Comparison of ENCODE assay signal across 16 cellular contexts in genomic region chr14:29810657-29811056, GRCh38.
DNase-seq lines count a peak whose midpoint lies in the region; ATAC-seq and TF ChIP-seq lines count a peak whose summit lies in the region.
"Had no signal": no experiment of that assay in that cellular context is flagged by ENCODE, and none has a peak within 500 bp of the region (broad histone marks: within the 10 kb centered on the region; RNA-seq: fewer than 3 reads in every experiment).

No MANE protein-coding gene starts in this region.

- no peak overlapping the region for H3K9ac ChIP-seq in smooth muscle cell (ENCODE audit: low read depth)
- H3K9ac ChIP-seq: neural progenitor cell had no signal

- H3K27me3 ChIP-seq in smooth muscle cell (ENCODE audit: low read depth): no peaks in the 10 kb centered on the region
- H3K27me3 ChIP-seq: heart left ventricle, neural progenitor cell, SJSA1 had no signal

- H3K4me2 ChIP-seq in smooth muscle cell: no peak overlapping the region
- H3K4me2 ChIP-seq: neural progenitor cell had no signal

- no peaks in the 10 kb centered on the region for H3F3A ChIP-seq in smooth muscle cell (ENCODE audit: low read depth)

- TF ChIP-seq CTCF in VCaP (conservative IDR thresholded peaks at IDR 0.05): no peak
- no peak for TF ChIP-seq CTCF in smooth muscle cell (IDR thresholded peaks at IDR 0.05; ENCODE audit: borderline replicate concordance, insufficient read depth, poor library complexity, severe bottlenecking)

- H3K9me3 ChIP-seq in smooth muscle cell (replicated peaks; ENCODE audit: low read depth): no peaks in the 10 kb centered on the region
- H3K9me3 ChIP-seq: HAP-1, heart left ventricle, SJSA1 had no signal

- no peak overlapping the region for H2AFZ ChIP-seq in smooth muscle cell (ENCODE audit: low read depth)
- H2AFZ ChIP-seq: neural progenitor cell had no signal

- H3K4me3 ChIP-seq in smooth muscle cell: no peak overlapping the region
- H3K4me3 ChIP-seq: HAP-1, heart left ventricle, neural progenitor cell, SJSA1, skin epidermis had no signal

- in situ Hi-C loops in G401 (cut with HindIII; ENCODE audit: low sequenced_read_pairs): no loop called here

- H3K27ac ChIP-seq in VCaP (peak overlapping the region; percentile 59), smooth muscle cell (ENCODE audit: low read depth) (no peak overlapping the region)
- H3K27ac ChIP-seq: heart left ventricle, neural progenitor cell, SJSA1, skin epidermis had no signal

- peak; percentile 45 for DNase-seq in G401 (ENCODE audit: low spot score)
- DNase-seq in NCI-H128 (lab: John Stamatoyannopoulos, UW; ENCODE audit: unreplicated experiment): peak; percentile 48
- peak; percentile 64 for DNase-seq in foreskin melanocyte
- DNase-seq in smooth muscle cell (lab: John Stamatoyannopoulos, UW; ENCODE audit: unreplicated experiment): no peak
- no peak for DNase-seq in 8988T
- DNase-seq: activated CD8-positive, alpha-beta memory T cell treated with anti-CD3 and anti-CD28 coated beads, Interleukin-2, amount 10 ng/mL, durations not matched to agents 7 days and 5 days; activated naive CD8-positive, alpha-beta T cell treated with anti-CD3 and anti-CD28 coated beads, Interleukin-2, amount 10 ng/mL, durations not matched to agents 7 days and 5 days; NCI-H524 treated with DMSO at 0.1 percent for 48 hours had no signal

- no peaks in the 10 kb centered on the region for H3K36me3 ChIP-seq in smooth muscle cell (ENCODE audit: low read depth)
- H3K36me3 ChIP-seq: HAP-1, heart left ventricle, neural progenitor cell, SJSA1 had no signal

- H4K20me1 ChIP-seq in smooth muscle cell (ENCODE audit: low read depth): no peaks in the 10 kb centered on the region

- H3K79me2 ChIP-seq in smooth muscle cell (ENCODE audit: low read depth): no peaks in the 10 kb centered on the region

- H3K4me1 ChIP-seq in smooth muscle cell (ENCODE audit: low read depth): no peaks in the 10 kb centered on the region
- H3K4me1 ChIP-seq: neural progenitor cell had no signal

- ATAC-seq in GM19324 (IDR thresholded peaks at IDR 0.05; ENCODE audit: low FRiP score, unreplicated experiment) (no peak), HG02678 (IDR thresholded peaks at IDR 0.05; ENCODE audit: unreplicated experiment) (no peak)
- ATAC-seq: activated CD8-positive, alpha-beta memory T cell treated with anti-CD3 and anti-CD28 coated beads, Interleukin-2, amount 10 ng/mL, durations not matched to agents 7 days and 5 days; heart left ventricle had no signal

Comparison
In these comparisons a context has a peak if more than half of its experiments do, and no peak if none do; other contexts are left out.
1. DNase-seq: peak in G401 (single experiment), NCI-H128 (single experiment) and foreskin melanocyte (single experiment); none in smooth muscle cell (single experiment) and 8988T (single experiment).